Comparison of ENCODE assay signal across 2 cellular contexts in the genomic region with DNA sequence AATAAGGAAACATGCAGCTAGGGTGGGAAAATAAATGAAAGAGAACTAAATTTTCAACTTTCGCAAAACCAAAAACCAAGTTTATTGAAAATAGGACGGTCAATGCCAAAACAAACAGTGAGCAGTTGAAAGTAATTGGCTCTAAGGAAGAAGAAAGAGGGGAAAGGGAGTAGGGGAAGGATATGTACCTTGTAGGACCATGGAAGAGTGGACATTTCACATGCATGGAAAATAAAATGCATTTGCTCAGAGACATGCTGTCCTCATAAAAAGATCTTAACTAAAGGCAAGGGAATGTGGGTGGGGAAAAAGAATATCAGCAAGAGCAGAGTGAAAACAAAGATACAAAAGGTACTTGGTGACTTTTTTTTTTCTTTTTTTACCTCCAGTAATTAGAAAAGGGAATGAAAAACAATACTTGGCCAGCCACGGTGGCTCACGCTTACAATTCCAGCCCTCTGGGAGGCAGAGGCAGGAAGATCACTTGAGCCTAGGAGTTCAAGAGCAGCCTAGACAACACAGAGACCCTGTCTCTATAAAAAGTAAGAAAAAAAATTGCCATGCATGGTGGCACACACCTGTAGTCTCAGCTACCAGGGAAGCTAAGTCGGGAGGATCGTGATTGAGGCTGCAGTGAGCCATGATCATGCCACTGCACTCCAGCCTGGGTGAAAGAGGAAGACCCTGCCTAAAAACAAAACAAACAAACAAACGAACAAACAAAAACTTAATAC.
TF ChIP-seq lines count a peak whose summit lies in the region.

No MANE protein-coding gene starts in this region.

TF ChIP-seq in GM12878, 131 proteins besides CTCF, POLR2A, EP300 and RAD21:
- TF ChIP-seq SIN3A (IDR thresholded peaks at IDR 0.05; ENCODE audit: low read depth, low read length) (no peak), CHD2 (IDR thresholded peaks at IDR 0.05; ENCODE audit: borderline replicate concordance, low read depth, low read length) (no peak), BHLHE40 (IDR thresholded peaks at IDR 0.05; ENCODE audit: borderline replicate concordance in 1 of 2, low read depth in 2 of 2, low read length in 1 of 2) (no peak), RCOR1 (conservative IDR thresholded peaks at IDR 0.05; ENCODE audit: low read depth, low read length) (no peak), TCF7 (IDR thresholded peaks at IDR 0.05; ENCODE audit: borderline replicate concordance) (no peak), LARP7 (IDR thresholded peaks at IDR 0.05) (no peak), EGR1 (IDR thresholded peaks at IDR 0.05; ENCODE audit: borderline replicate concordance in 1 of 2, low read depth in 2 of 2, low read length in 2 of 2) (no peak), MTA2 (IDR thresholded peaks at IDR 0.05; ENCODE audit: low read depth) (no peak), DPF2 (IDR thresholded peaks at IDR 0.05) (no peak), CBX5 (IDR thresholded peaks at IDR 0.05; ENCODE audit: low read depth) (no peak), ZBED1 (IDR thresholded peaks at IDR 0.05; ENCODE audit: borderline replicate concordance) (no peak), ATF7 (IDR thresholded peaks at IDR 0.05; ENCODE audit: low read depth) (no peak)

TF ChIP-seq in GM12891, 5 proteins besides CTCF, POLR2A, EP300 and RAD21:
- no peak for TF ChIP-seq POLR2AphosphoS5 (IDR thresholded peaks at IDR 0.05; ENCODE audit: low read depth, low read length)
